ENCODE assay signal across 12 cellular contexts in genomic region chr1:200364121-200364759, GRCh38. TPM values are rescaled to one million over a fixed set of nuclear protein-coding genes. Genes with fewer than 3 reads are reported as not detected.
DNase-seq lines count a peak whose midpoint lies in the region; ATAC-seq and TF ChIP-seq lines count a peak whose summit lies in the region.
"Had no signal": no experiment of that assay in that cellular context is flagged by ENCODE, and none has a peak within 500 bp of the region (broad histone marks: within the 10 kb centered on the region; RNA-seq: fewer than 3 reads in every experiment).

No MANE protein-coding gene starts in this region.

- peak overlapping the region; percentile 98 for H3K27ac Mint-ChIP-seq in WTC11
- H3K27ac Mint-ChIP-seq in stimulated activated naive CD8-positive, alpha-beta T cell treated with anti-CD3 and anti-CD28 coated beads, Interleukin-15, amount 100 ng/mL, for 72 hours = no peak overlapping the region

- peaks cover 13% of the 10 kb centered on the region for H3K4me1 ChIP-seq in iPS DF 6.9 (ENCODE audit: control insufficient read depth, insufficient read depth, low read length)

- no peak overlapping the region for H3K4me3 ChIP-seq in iPS DF 6.9 (ENCODE audit: low read length)

- H3K36me3 Mint-ChIP-seq in WTC11 = peaks cover 24% of the 10 kb centered on the region

- peaks cover 3% of the 10 kb centered on the region; the same call in 1 of the 2 replicates for H3K27me3 Mint-ChIP-seq in WTC11 (ENCODE audit: low read depth)
- no peaks in the 10 kb centered on the region for H3K27me3 Mint-ChIP-seq in stimulated activated naive CD8-positive, alpha-beta T cell treated with anti-CD3 and anti-CD28 coated beads, Interleukin-15, amount 100 ng/mL, for 72 hours

- WGBS in iPS DF 6.9 (ENCODE audit: insufficient coverage, insufficient read length) = no CpG with 5 or more reads among the region's 2 CpGs

- H3K4me1 Mint-ChIP-seq in WTC11 = peaks cover 50% of the 10 kb centered on the region
- no peaks in the 10 kb centered on the region for H3K4me1 Mint-ChIP-seq in stimulated activated naive CD8-positive, alpha-beta T cell treated with anti-CD3 and anti-CD28 coated beads, Interleukin-15, amount 100 ng/mL, for 72 hours

- ATAC-seq in WTC11 (peak; percentile 43), HG03439 (IDR thresholded peaks at IDR 0.05; ENCODE audit: unreplicated experiment) (no peak), HG03442 (IDR thresholded peaks at IDR 0.05; ENCODE audit: unreplicated experiment) (no peak)
- no peak for ATAC-seq in stimulated activated naive CD8-positive, alpha-beta T cell treated with anti-CD3 and anti-CD28 coated beads, Interleukin-15, amount 100 ng/mL, for 72 hours

- H3K9me3 Mint-ChIP-seq in WTC11 = no peaks in the 10 kb centered on the region
- H3K9me3 Mint-ChIP-seq in stimulated activated naive CD8-positive, alpha-beta T cell treated with anti-CD3 and anti-CD28 coated beads, Interleukin-15, amount 100 ng/mL, for 72 hours = no peaks in the 10 kb centered on the region

- CTCF ChIA-PET in WTC11 (lab: Charles Lee) = interaction anchor here (0.6 to 3.3 kb wide), 13 partner anchors 9 to 126 kb away, joined by 3 to 16 read pairs (median 4); no protein-coding TSS in a partner anchor

- POLR2A ChIA-PET in WTC11 (lab: Charles Lee) = interaction anchor here (1.0 to 2.8 kb wide), 5 partner anchors 9 to 48 kb away, joined by 3 to 14 read pairs (median 5); partner anchors contain the start of gene ZNF281

- DNase-seq in A172 (ENCODE audit: low spot score) (peak; percentile 38), HT1080 (ENCODE audit: low read depth) (peak; percentile 58), WTC11 (ENCODE audit: low spot score) (no peak), iPS DF 6.9 (ENCODE audit: low read depth, low spot score) (peak; percentile 43), COR-L47 (lab: John Stamatoyannopoulos, UW) (no peak)
- DNase-seq in stimulated activated naive CD8-positive, alpha-beta T cell treated with anti-CD3 and anti-CD28 coated beads, Interleukin-15, amount 100 ng/mL, for 72 hours = no peak
- DNase-seq: activated gamma-delta T cell treated with Interleukin-2 at 50 U/mL for 16 hours; NCI-H1694; occipital lobe; stimulated activated CD4-positive, alpha-beta T cell treated with anti-CD3 and anti-CD28 coated beads, Interleukin-4, amount 100 ng/mL, for 4 hours had no signal

- H3K27me3 ChIP-seq in iPS DF 6.9 (ENCODE audit: control insufficient read depth, insufficient read depth, low read length) = no peaks in the 10 kb centered on the region

- H3K4me3 Mint-ChIP-seq in WTC11 = peak overlapping the region; percentile 37
- no peak overlapping the region for H3K4me3 Mint-ChIP-seq in stimulated activated naive CD8-positive, alpha-beta T cell treated with anti-CD3 and anti-CD28 coated beads, Interleukin-15, amount 100 ng/mL, for 72 hours

- no peak for TF ChIP-seq CTCF in WTC11 (IDR thresholded peaks at IDR 0.05)

- H3K36me3 ChIP-seq in iPS DF 6.9 (ENCODE audit: control insufficient read depth, insufficient read depth, low read length) = no peaks in the 10 kb centered on the region

- peak overlapping the region; percentile 71 for H3K27ac ChIP-seq in iPS DF 6.9 (ENCODE audit: low read length)

- H3K9me3 ChIP-seq in iPS DF 6.9 (ENCODE audit: control insufficient read depth, insufficient read depth, low read length) = no peaks in the 10 kb centered on the region

TF ChIP-seq in WTC11, 78 proteins besides CTCF, POLR2A, EP300 and RAD21 (continues in another document):
- TF ChIP-seq AR (CRISPR knock-in tag; IDR thresholded peaks at IDR 0.05) (no peak), PRDM15 (CRISPR knock-in tag; IDR thresholded peaks at IDR 0.05) (no peak), ELF4 (CRISPR knock-in tag; IDR thresholded peaks at IDR 0.05; ENCODE audit: low read depth) (no peak), ARID4B (CRISPR knock-in tag; IDR thresholded peaks at IDR 0.05; ENCODE audit: borderline replicate concordance) (no peak)

RNA-seq across cellular contexts. Expression of gene ZNF281, which starts 45.6 kb away (rescaled TPM):
- 17.1 and 19.1 TPM in 2 replicates for total RNA-seq in A172 (2014; rRNA removed; shearing (Covaris generic))
- 13.1 and 17.7 TPM in 2 replicates for total RNA-seq in HT1080 (2014; rRNA removed; shearing (Covaris generic))
- polyA plus RNA-seq in HT1080 (2015; cell fraction: cytosol; rRNA removed) = 11.4 and 14.5 TPM in 2 replicates
- polyA plus RNA-seq in HT1080 (2015; cell fraction: nucleus; rRNA removed) = 28.7 and 29.6 TPM in 2 replicates
- total RNA-seq in WTC11 (2021) = 47.7 to 49.6 TPM (median 49.3 TPM) in 3 replicates

Comparison
In these comparisons a context has a peak if more than half of its experiments do, and no peak if none do; other contexts are left out.
1. DNase-seq: peak in A172 (single experiment), HT1080 (single experiment) and iPS DF 6.9 (single experiment); none in WTC11 (single experiment), stimulated activated naive CD8-positive, alpha-beta T cell treated with anti-CD3 and anti-CD28 coated beads, Interleukin-15, amount 100 ng/mL, for 72 hours (0 of 2) and COR-L47 (single experiment).